Comparison of ENCODE assay signal across 1 cellular context in the genomic region with DNA sequence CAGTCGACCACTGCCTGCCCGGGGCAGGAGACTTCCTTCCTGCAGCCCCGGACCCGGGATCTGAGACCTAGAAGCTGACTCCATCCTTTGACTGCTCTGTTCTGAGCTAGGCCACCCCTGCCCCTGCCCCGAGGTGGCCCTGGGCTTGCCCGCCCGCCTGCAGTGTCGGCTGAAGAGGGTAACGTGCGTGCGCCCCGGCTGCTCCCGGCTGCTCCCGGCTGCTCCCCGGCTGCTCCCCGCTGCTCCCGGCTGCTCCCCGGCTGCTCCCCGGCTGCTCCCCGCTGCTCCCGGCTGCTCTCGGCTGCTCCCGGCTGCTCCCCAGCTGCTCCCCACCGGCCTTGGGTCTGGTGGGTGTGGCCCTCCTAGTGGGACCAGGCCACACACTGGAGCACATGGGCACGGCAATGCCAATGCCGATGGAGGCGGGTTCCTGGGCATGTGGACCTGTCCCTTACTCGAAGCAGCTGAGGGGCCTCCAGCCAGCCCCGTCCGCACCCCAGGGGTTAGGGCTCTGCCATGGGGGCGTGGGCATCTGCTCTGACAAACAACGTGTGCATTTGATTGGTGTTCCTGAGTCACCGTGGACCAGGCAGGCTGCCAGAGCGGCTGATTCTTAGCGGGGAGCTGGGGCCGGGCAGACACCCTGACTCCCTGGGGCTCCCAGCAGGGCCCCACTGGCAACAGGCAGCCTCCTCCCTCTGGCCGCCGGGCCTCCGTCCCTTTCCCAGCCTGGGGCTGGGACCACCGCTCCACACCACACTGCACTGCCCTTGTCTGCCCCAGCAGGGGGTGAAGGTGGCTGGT.
TF ChIP-seq lines count a peak whose summit lies in the region.

No MANE protein-coding gene starts in this region.

TF ChIP-seq in HepG2, 621 proteins besides CTCF, POLR2A, EP300 and RAD21 (continued from another document and continues in another):
- TF ChIP-seq TCF7L2 (IDR thresholded peaks at IDR 0.05; ENCODE audit: low read depth, low read length) (no peak), NFYB (CRISPR knock-in tag; IDR thresholded peaks at IDR 0.05) (0 out of 2 replicates have a peak, but pooled peaks have one; percentile 15), PRMT3 (CRISPR knock-in tag; IDR thresholded peaks at IDR 0.05; ENCODE audit: borderline replicate concordance, low read depth) (peak; percentile 84; the same call in 1 of the 2 replicates), ZFP36 (IDR thresholded peaks at IDR 0.05; ENCODE audit: borderline replicate concordance, low read depth, low read length, partially characterized antibody) (no peak), ARNT2 (CRISPR knock-in tag; IDR thresholded peaks at IDR 0.05; ENCODE audit: low read depth) (peak; percentile 93), CEBPG (CRISPR knock-in tag; IDR thresholded peaks at IDR 0.05) (no peak), ISL2 (CRISPR knock-in tag; IDR thresholded peaks at IDR 0.05) (no peak), MAFK (conservative IDR thresholded peaks at IDR 0.05 in 1 of 2, IDR thresholded peaks at IDR 0.05 in 1 of 2; ENCODE audit: low read length in 2 of 2) (no peak), HNRNPL (IDR thresholded peaks at IDR 0.05; ENCODE audit: low read depth, low read length) (peak; percentile 97), TP53 (CRISPR knock-in tag; conservative IDR thresholded peaks at IDR 0.05) (no peak; the same call in 1 of the 2 replicates), TMF1 (CRISPR knock-in tag; IDR thresholded peaks at IDR 0.05; ENCODE audit: low read depth) (no peak), SALL2 (CRISPR knock-in tag; IDR thresholded peaks at IDR 0.05) (peak; percentile 60), ZNF569 (CRISPR knock-in tag; IDR thresholded peaks at IDR 0.05; ENCODE audit: borderline replicate concordance) (no peak), KDM1A (CRISPR knock-in tag; IDR thresholded peaks at IDR 0.05) (no peak), ZNF251 (CRISPR knock-in tag; IDR thresholded peaks at IDR 0.05) (peak; percentile 68; the same call in 1 of the 2 replicates), ELF1 (CRISPR knock-in tag; IDR thresholded peaks at IDR 0.05) (no peak), KAT2B (IDR thresholded peaks at IDR 0.05; ENCODE audit: borderline replicate concordance, low read depth, low read length) (no peak), ZNF878 (CRISPR knock-in tag; IDR thresholded peaks at IDR 0.05) (no peak), ZNF383 (CRISPR knock-in tag; IDR thresholded peaks at IDR 0.05; ENCODE audit: borderline replicate concordance) (no peak), SAP130 (CRISPR knock-in tag; IDR thresholded peaks at IDR 0.05; ENCODE audit: low read depth) (peak; percentile 68), POGZ (CRISPR knock-in tag; IDR thresholded peaks at IDR 0.05) (no peak), PHF20 (CRISPR knock-in tag; IDR thresholded peaks at IDR 0.05) (no peak; the same call in 1 of the 2 replicates), KDM5B (CRISPR knock-in tag; IDR thresholded peaks at IDR 0.05; ENCODE audit: borderline replicate concordance) (no peak; the same call in 1 of the 2 replicates), FOXP1 (IDR thresholded peaks at IDR 0.05) (no peak), FOXP1 (CRISPR knock-in tag; IDR thresholded peaks at IDR 0.05) (no peak), SMYD3 (CRISPR knock-in tag; IDR thresholded peaks at IDR 0.05) (no peak), CBFB (CRISPR knock-in tag; IDR thresholded peaks at IDR 0.05) (no peak), ZNF484 (CRISPR knock-in tag; IDR thresholded peaks at IDR 0.05; ENCODE audit: borderline replicate concordance, low read depth) (no peak), ZNF136 (CRISPR knock-in tag; IDR thresholded peaks at IDR 0.05; ENCODE audit: low read depth) (peak; percentile 52; the same call in 1 of the 2 replicates), MTA3 (CRISPR knock-in tag; IDR thresholded peaks at IDR 0.05) (no peak), SALL1 (CRISPR knock-in tag; IDR thresholded peaks at IDR 0.05) (no peak), ZNF674 (CRISPR knock-in tag; IDR thresholded peaks at IDR 0.05; ENCODE audit: low read depth) (no peak), POLR2G (IDR thresholded peaks at IDR 0.05; ENCODE audit: low read depth, low read length) (no peak; the same call in 1 of the 2 replicates), ZNF12 (CRISPR knock-in tag; IDR thresholded peaks at IDR 0.05) (no peak; the same call in 1 of the 2 replicates), FIP1L1 (IDR thresholded peaks at IDR 0.05; ENCODE audit: borderline replicate concordance, insufficient read depth, low read depth, low read length) (no peak; the same call in 1 of the 2 replicates), BCL6 (CRISPR knock-in tag; IDR thresholded peaks at IDR 0.05) (no peak), YEATS4 (CRISPR knock-in tag; IDR thresholded peaks at IDR 0.05; ENCODE audit: borderline replicate concordance) (no peak; the same call in 1 of the 2 replicates), ZMAT3 (CRISPR knock-in tag; conservative IDR thresholded peaks at IDR 0.05) (peak; percentile 57; the same call in 1 of the 2 replicates), ZNF451 (CRISPR knock-in tag; IDR thresholded peaks at IDR 0.05) (no peak; the same call in 1 of the 2 replicates), CHD2 (IDR thresholded peaks at IDR 0.05; ENCODE audit: low read depth, low read length) (no peak), KDM5A (IDR thresholded peaks at IDR 0.05; ENCODE audit: borderline replicate concordance, low read length) (no peak)
- TF ChIP-seq, protein P1, sequence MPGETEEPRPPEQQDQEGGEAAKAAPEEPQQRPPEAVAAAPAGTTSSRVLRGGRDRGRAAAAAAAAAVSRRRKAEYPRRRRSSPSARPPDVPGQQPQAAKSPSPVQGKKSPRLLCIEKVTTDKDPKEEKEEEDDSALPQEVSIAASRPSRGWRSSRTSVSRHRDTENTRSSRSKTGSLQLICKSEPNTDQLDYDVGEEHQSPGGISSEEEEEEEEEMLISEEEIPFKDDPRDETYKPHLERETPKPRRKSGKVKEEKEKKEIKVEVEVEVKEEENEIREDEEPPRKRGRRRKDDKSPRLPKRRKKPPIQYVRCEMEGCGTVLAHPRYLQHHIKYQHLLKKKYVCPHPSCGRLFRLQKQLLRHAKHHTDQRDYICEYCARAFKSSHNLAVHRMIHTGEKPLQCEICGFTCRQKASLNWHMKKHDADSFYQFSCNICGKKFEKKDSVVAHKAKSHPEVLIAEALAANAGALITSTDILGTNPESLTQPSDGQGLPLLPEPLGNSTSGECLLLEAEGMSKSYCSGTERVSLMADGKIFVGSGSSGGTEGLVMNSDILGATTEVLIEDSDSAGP (CRISPR knock-in tag; IDR thresholded peaks at IDR 0.05; ENCODE audit: borderline replicate concordance) = peak; percentile 44; the same call in 1 of the 2 replicates
- TF ChIP-seq, protein P2, sequence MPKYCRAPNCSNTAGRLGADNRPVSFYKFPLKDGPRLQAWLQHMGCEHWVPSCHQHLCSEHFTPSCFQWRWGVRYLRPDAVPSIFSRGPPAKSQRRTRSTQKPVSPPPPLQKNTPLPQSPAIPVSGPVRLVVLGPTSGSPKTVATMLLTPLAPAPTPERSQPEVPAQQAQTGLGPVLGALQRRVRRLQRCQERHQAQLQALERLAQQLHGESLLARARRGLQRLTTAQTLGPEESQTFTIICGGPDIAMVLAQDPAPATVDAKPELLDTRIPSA (CRISPR knock-in tag; IDR thresholded peaks at IDR 0.05; ENCODE audit: borderline replicate concordance) = 0 out of 2 replicates have a peak, but pooled peaks have one; percentile 61
- TF ChIP-seq, protein P3, sequence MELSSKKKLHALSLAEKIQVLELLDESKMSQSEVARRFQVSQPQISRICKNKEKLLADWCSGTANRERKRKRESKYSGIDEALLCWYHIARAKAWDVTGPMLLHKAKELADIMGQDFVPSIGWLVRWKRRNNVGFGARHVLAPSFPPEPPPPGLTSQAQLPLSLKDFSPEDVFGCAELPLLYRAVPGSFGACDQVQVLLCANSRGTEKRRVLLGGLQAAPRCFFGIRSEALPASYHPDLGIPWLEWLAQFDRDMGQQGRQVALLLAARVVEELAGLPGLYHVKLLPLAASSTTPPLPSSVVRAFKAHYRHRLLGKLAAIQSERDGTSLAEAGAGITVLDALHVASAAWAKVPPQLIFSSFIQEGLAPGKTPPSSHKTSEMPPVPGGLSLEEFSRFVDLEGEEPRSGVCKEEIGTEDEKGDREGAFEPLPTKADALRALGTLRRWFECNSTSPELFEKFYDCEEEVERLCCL (CRISPR knock-in tag; IDR thresholded peaks at IDR 0.05; ENCODE audit: borderline replicate concordance) = no peak
- TF ChIP-seq, protein P4, sequence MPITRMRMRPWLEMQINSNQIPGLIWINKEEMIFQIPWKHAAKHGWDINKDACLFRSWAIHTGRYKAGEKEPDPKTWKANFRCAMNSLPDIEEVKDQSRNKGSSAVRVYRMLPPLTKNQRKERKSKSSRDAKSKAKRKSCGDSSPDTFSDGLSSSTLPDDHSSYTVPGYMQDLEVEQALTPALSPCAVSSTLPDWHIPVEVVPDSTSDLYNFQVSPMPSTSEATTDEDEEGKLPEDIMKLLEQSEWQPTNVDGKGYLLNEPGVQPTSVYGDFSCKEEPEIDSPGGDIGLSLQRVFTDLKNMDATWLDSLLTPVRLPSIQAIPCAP (CRISPR knock-in tag; IDR thresholded peaks at IDR 0.05; ENCODE audit: low read depth) = no peak
- TF ChIP-seq, protein P5, sequence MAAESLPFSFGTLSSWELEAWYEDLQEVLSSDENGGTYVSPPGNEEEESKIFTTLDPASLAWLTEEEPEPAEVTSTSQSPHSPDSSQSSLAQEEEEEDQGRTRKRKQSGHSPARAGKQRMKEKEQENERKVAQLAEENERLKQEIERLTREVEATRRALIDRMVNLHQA (CRISPR knock-in tag; IDR thresholded peaks at IDR 0.05) = no peak
- TF ChIP-seq, protein P6, sequence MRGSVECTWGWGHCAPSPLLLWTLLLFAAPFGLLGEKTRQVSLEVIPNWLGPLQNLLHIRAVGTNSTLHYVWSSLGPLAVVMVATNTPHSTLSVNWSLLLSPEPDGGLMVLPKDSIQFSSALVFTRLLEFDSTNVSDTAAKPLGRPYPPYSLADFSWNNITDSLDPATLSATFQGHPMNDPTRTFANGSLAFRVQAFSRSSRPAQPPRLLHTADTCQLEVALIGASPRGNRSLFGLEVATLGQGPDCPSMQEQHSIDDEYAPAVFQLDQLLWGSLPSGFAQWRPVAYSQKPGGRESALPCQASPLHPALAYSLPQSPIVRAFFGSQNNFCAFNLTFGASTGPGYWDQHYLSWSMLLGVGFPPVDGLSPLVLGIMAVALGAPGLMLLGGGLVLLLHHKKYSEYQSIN (CRISPR knock-in tag; IDR thresholded peaks at IDR 0.05; ENCODE audit: borderline replicate concordance) = no peak
- TF ChIP-seq, protein P7, sequence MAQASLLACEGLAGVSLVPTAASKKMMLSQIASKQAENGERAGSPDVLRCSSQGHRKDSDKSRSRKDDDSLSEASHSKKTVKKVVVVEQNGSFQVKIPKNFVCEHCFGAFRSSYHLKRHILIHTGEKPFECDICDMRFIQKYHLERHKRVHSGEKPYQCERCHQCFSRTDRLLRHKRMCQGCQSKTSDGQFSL (CRISPR knock-in tag; IDR thresholded peaks at IDR 0.05) = 0 out of 2 replicates have a peak, but pooled peaks have one; percentile 42
- TF ChIP-seq, protein P8, sequence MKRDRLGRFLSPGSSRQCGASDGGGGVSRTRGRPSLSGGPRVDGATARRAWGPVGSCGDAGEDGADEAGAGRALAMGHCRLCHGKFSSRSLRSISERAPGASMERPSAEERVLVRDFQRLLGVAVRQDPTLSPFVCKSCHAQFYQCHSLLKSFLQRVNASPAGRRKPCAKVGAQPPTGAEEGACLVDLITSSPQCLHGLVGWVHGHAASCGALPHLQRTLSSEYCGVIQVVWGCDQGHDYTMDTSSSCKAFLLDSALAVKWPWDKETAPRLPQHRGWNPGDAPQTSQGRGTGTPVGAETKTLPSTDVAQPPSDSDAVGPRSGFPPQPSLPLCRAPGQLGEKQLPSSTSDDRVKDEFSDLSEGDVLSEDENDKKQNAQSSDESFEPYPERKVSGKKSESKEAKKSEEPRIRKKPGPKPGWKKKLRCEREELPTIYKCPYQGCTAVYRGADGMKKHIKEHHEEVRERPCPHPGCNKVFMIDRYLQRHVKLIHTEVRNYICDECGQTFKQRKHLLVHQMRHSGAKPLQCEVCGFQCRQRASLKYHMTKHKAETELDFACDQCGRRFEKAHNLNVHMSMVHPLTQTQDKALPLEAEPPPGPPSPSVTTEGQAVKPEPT (CRISPR knock-in tag; IDR thresholded peaks at IDR 0.05; ENCODE audit: low read depth) = peak; percentile 74; the same call in 1 of the 2 replicates
- TF ChIP-seq, protein P9, sequence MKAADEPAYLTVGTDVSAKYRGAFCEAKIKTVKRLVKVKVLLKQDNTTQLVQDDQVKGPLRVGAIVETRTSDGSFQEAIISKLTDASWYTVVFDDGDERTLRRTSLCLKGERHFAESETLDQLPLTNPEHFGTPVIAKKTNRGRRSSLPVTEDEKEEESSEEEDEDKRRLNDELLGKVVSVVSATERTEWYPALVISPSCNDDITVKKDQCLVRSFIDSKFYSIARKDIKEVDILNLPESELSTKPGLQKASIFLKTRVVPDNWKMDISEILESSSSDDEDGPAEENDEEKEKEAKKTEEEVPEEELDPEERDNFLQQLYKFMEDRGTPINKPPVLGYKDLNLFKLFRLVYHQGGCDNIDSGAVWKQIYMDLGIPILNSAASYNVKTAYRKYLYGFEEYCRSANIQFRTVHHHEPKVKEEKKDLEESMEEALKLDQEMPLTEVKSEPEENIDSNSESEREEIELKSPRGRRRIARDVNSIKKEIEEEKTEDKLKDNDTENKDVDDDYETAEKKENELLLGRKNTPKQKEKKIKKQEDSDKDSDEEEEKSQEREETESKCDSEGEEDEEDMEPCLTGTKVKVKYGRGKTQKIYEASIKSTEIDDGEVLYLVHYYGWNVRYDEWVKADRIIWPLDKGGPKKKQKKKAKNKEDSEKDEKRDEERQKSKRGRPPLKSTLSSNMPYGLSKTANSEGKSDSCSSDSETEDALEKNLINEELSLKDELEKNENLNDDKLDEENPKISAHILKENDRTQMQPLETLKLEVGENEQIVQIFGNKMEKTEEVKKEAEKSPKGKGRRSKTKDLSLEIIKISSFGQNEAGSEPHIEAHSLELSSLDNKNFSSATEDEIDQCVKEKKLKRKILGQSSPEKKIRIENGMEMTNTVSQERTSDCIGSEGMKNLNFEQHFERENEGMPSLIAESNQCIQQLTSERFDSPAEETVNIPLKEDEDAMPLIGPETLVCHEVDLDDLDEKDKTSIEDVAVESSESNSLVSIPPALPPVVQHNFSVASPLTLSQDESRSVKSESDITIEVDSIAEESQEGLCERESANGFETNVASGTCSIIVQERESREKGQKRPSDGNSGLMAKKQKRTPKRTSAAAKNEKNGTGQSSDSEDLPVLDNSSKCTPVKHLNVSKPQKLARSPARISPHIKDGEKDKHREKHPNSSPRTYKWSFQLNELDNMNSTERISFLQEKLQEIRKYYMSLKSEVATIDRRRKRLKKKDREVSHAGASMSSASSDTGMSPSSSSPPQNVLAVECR (CRISPR knock-in tag; IDR thresholded peaks at IDR 0.05; ENCODE audit: borderline replicate concordance) = no peak
- TF ChIP-seq, protein P10, sequence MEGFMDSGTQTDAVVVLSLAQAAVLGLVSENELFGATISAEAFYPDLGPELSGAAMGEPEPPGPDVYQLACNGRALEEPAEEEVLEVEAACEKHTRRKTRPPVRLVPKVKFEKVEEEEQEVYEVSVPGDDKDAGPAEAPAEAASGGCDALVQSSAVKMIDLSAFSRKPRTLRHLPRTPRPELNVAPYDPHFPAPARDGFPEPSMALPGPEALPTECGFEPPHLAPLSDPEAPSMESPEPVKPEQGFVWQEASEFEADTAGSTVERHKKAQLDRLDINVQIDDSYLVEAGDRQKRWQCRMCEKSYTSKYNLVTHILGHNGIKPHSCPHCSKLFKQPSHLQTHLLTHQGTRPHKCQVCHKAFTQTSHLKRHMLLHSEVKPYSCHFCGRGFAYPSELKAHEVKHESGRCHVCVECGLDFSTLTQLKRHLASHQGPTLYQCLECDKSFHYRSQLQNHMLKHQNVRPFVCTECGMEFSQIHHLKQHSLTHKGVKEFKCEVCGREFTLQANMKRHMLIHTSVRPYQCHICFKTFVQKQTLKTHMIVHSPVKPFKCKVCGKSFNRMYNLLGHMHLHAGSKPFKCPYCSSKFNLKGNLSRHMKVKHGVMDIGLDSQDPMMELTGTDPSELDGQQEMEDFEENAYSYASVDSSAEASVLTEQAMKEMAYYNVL (CRISPR knock-in tag; IDR thresholded peaks at IDR 0.05; ENCODE audit: borderline replicate concordance) = 0 out of 2 replicates have a peak, but pooled peaks have one; percentile 19
